In genomic region chr12:49327368-49327767, GRCh38 we compare ENCODE assay signal across 23 cellular contexts. TPM values are rescaled to one million over a fixed set of nuclear protein-coding genes. Genes with fewer than 3 reads are reported as not detected.
DNase-seq lines count a peak whose midpoint lies in the region; ATAC-seq, FAIRE-seq and TF ChIP-seq lines count a peak whose summit lies in the region.
"Had no signal": no experiment of that assay in that cellular context is flagged by ENCODE, and none has a peak within 500 bp of the region (broad histone marks: within the 10 kb centered on the region; RNA-seq: fewer than 3 reads in every experiment).

No MANE protein-coding gene starts in this region.

- H3K4me3 Mint-ChIP-seq in neural crest cell: peak overlapping the region; percentile 38
- H3K4me3 Mint-ChIP-seq: CD4-positive, alpha-beta memory T cell had no signal

- in situ Hi-C loops in HepG2 (cut with HindIII; ENCODE audit: extremely low pct_ligation_motif_present, low pct_unique_long_range_greater_than_20kb): no loop called here

- peaks cover 5% of the 10 kb centered on the region for H3K36me3 Mint-ChIP-seq in neural crest cell (ENCODE audit: low read depth)
- H3K36me3 Mint-ChIP-seq: CD4-positive, alpha-beta memory T cell had no signal

- no peak for TF ChIP-seq EP300 in HepG2 (IDR thresholded peaks at IDR 0.05; ENCODE audit: low read depth in 2 of 2, low read length in 2 of 2)
- TF ChIP-seq EP300 in HepG2 (CRISPR knock-in tag; IDR thresholded peaks at IDR 0.05; ENCODE audit: borderline replicate concordance): no peak

- H3K36me3 ChIP-seq in HepG2 (replicated peaks in 1 of 2; ENCODE audit: control insufficient read depth in 1 of 2, insufficient read depth in 2 of 2, low read length in 2 of 2) (peaks cover 16 to 43% of the 10 kb centered on the region in 2 experiments), right lobe of liver (no peaks in the 10 kb centered on the region), upper lobe of right lung (no peaks in the 10 kb centered on the region)

- H3K9me3 ChIP-seq in HepG2 (ENCODE audit: low read length) (no peaks in the 10 kb centered on the region), right lobe of liver (no peaks in the 10 kb centered on the region), upper lobe of right lung (no peaks in the 10 kb centered on the region)
- H3K9me3 ChIP-seq: A549; BE2C; BLaER1 treated with 17β-estradiol and CSF1 and Interleukin-3, amounts not matched to agents 10 nM and 100 nM had no signal

- no peak overlapping the region for H3K4me2 ChIP-seq in HepG2 (ENCODE audit: low read depth, low read length)
- H3K4me2 ChIP-seq: A549; BLaER1 treated with 17β-estradiol and CSF1 and Interleukin-3, amounts not matched to agents 10 nM and 100 nM had no signal

- no peak overlapping the region for H3K27ac ChIP-seq in HepG2 (ENCODE audit: extremely low read length, insufficient read depth, low read length)
- H3K27ac ChIP-seq in right lobe of liver: no peak overlapping the region
- no peak overlapping the region for H3K27ac ChIP-seq in upper lobe of right lung
- H3K27ac ChIP-seq: A549; BLaER1 treated with 17β-estradiol and CSF1 and Interleukin-3, amounts not matched to agents 10 nM and 100 nM; GM23248 had no signal

- CTCF ChIA-PET in HepG2 (lab: Yijun Ruan, JAX; ENCODE audit: low intra/inter-chr PET ratio, low total read pairs): no interaction called here

- H3K9me3 Mint-ChIP-seq in neural crest cell: no peaks in the 10 kb centered on the region
- H3K9me3 Mint-ChIP-seq: CD4-positive, alpha-beta memory T cell had no signal

- no peaks in the 10 kb centered on the region for H4K20me1 ChIP-seq in HepG2 (ENCODE audit: insufficient read depth, low read length)

- DNase-seq in HepG2 (ENCODE audit: low spot score): no peak
- DNase-seq in right lobe of liver: no peak
- DNase-seq in neural crest cell (ENCODE audit: low read depth, low spot score): no peak
- DNase-seq in upper lobe of right lung: peak; percentile 5
- no peak for DNase-seq in OCI-M2 (lab: John Stamatoyannopoulos, UW; ENCODE audit: unreplicated experiment)
- DNase-seq in HT-29 (ENCODE audit: low spot score): no peak
- DNase-seq: 8988T; ACHN; AML-193; BE2C; Calu3; CD4-positive, alpha-beta memory T cell; COR-L47; DMS153; DND-41; GM23248; H7; HCEC 1CT had no signal

- POLR2A ChIA-PET in HepG2 (lab: Yijun Ruan, JAX): no interaction called here

- H3K27me3 Mint-ChIP-seq in neural crest cell (ENCODE audit: low read depth): peaks cover 5% of the 10 kb centered on the region

- intact Hi-C loops in HepG2 (cut with micrococcal nuclease; ENCODE audit: unreplicated experiment): no loop called here
- intact Hi-C loops in right lobe of liver (cut with DNase I): no loop called here
- intact Hi-C loops in upper lobe of right lung (cut with DNase I): no loop called here

- H3K4me1 ChIP-seq in HepG2 (ENCODE audit: insufficient read depth, low read length): peaks cover 22% of the 10 kb centered on the region
- H3K4me1 ChIP-seq in right lobe of liver: peaks cover 0 to 1% (median 0%) of the 10 kb centered on the region in 4 donors
- H3K4me1 ChIP-seq in upper lobe of right lung: peaks cover 6% of the 10 kb centered on the region

- H3K9ac ChIP-seq in HepG2 (ENCODE audit: insufficient read depth, low read depth, low read length): no peak overlapping the region
- H3K9ac ChIP-seq: GM23248 had no signal

- H2AFZ ChIP-seq in HepG2 (ENCODE audit: low read length): no peak overlapping the region
- H2AFZ ChIP-seq: GM23248 had no signal

- H3K27me3 ChIP-seq in HepG2 (ENCODE audit: control insufficient read depth in 1 of 2, insufficient read depth in 2 of 2, low read length in 2 of 2) (peaks cover 0 to 4% of the 10 kb centered on the region in 2 experiments; a peak in 1 of 5 replicates), right lobe of liver (no peaks in the 10 kb centered on the region), upper lobe of right lung (no peaks in the 10 kb centered on the region)
- H3K27me3 ChIP-seq: BE2C had no signal

- H3K4me3 ChIP-seq in HepG2 (replicated peaks in 1 of 3; ENCODE audit: insufficient read depth in 1 of 3, low read depth in 2 of 3, low read length in 3 of 3) (no peak overlapping the region), right lobe of liver (no peak overlapping the region), upper lobe of right lung (no peak overlapping the region)
- H3K4me3 ChIP-seq: A549; BLaER1 treated with 17β-estradiol and CSF1 and Interleukin-3, amounts not matched to agents 10 nM and 100 nM; GM23248 had no signal

- TF ChIP-seq POLR2A in HepG2 (IDR thresholded peaks at IDR 0.05; ENCODE audit: insufficient read depth in 1 of 2, low read depth in 2 of 2, low read length in 2 of 2) (no peak), right lobe of liver (IDR thresholded peaks at IDR 0.05) (no peak)

- no peak overlapping the region for H3K27ac Mint-ChIP-seq in neural crest cell (ENCODE audit: unreplicated experiment)

- peaks cover 28% of the 10 kb centered on the region for H3K4me1 Mint-ChIP-seq in neural crest cell

- no peak for FAIRE-seq in HepG2 (lab: Jason Lieb, UNC)
- FAIRE-seq: A549, G401.6, GM12892, H1 had no signal

- ATAC-seq in HepG2 (no peak), right lobe of liver (no peak), upper lobe of right lung (no peak)
- ATAC-seq: A549 had no signal

- TF ChIP-seq RAD21 in HepG2 (CRISPR knock-in tag; IDR thresholded peaks at IDR 0.05): no peak

- BruUV-seq in HepG2 (replicated peaks; lab: Mats Ljungman, UMichigan): no TSS peak

- peaks cover 8% of the 10 kb centered on the region for H3K79me2 ChIP-seq in HepG2 (ENCODE audit: insufficient read depth, low read length)

- TF ChIP-seq CTCF in HepG2 (CRISPR knock-in tag; IDR thresholded peaks at IDR 0.05) (no peak), right lobe of liver (IDR thresholded peaks at IDR 0.05) (no peak), neural crest cell (conservative IDR thresholded peaks at IDR 0.05) (no peak), upper lobe of right lung (IDR thresholded peaks at IDR 0.05) (no peak)

RNA-seq across cellular contexts. Expression of gene TROAP, which starts 4.3 kb away (rescaled TPM):
- 27.0 and 30.9 TPM in 2 replicates for total RNA-seq in HepG2 (2016; rRNA removed; fragmentation: Illumina TruSeq; extraction: Trizol)
- total RNA-seq in HepG2 (2016; cell fraction: cytosol; rRNA removed; fragmentation: Illumina TruSeq; extraction: Trizol; ENCODE audit: low read depth): 39.0 and 40.8 TPM in 2 replicates
- 23.8 and 32.4 TPM in 2 replicates for total RNA-seq in HepG2 (2016; cell fraction: insoluble cytoplasmic fraction; rRNA removed; fragmentation: Illumina TruSeq; extraction: Trizol)
- total RNA-seq in HepG2 (2016; cell fraction: membrane; rRNA removed; fragmentation: Illumina TruSeq; extraction: Trizol): 29.7 and 31.6 TPM in 2 replicates
- total RNA-seq in HepG2 (2016; cell fraction: nucleus; rRNA removed; fragmentation: Illumina TruSeq; extraction: Trizol): 29.6 and 32.8 TPM in 2 replicates
- polyA plus RNA-seq in HepG2 (2011; rRNA removed): 14.8 and 22.5 TPM in 2 replicates
- polyA plus RNA-seq in HepG2 (2011; cell fraction: cytosol; rRNA removed): 5.9 and 12.4 TPM in 2 replicates
- 41.8 and 61.6 TPM in 2 replicates for polyA plus RNA-seq in HepG2 (2011; cell fraction: nucleus; rRNA removed)
- polyA plus RNA-seq in HepG2 (2012): 10.3 and 16.7 TPM in 2 replicates
- polyA plus RNA-seq in HepG2 (2016; cell fraction: cytosol; fragmentation: Illumina TruSeq; extraction: Trizol; ENCODE audit: low read depth): 31.5 and 36.5 TPM in 2 replicates
- polyA plus RNA-seq in HepG2 (2016; cell fraction: insoluble cytoplasmic fraction; fragmentation: Illumina TruSeq; extraction: Trizol; ENCODE audit: low read depth): 34.0 and 36.9 TPM in 2 replicates
- polyA plus RNA-seq in HepG2 (2016; cell fraction: membrane; fragmentation: Illumina TruSeq; extraction: Trizol; ENCODE audit: low read depth): 22.9 and 31.7 TPM in 2 replicates
- polyA plus RNA-seq in HepG2 (2016; cell fraction: nucleus; fragmentation: Illumina TruSeq; extraction: Trizol; ENCODE audit: insufficient read depth, low read depth): 91.9 and 95.0 TPM in 2 replicates
- polyA minus RNA-seq in HepG2 (2011; rRNA and poly(A)+ RNA removed; ENCODE audit: low replicate concordance): 20.0 and 123 TPM in 2 replicates
- 6.9 and 7.2 TPM in 2 replicates for polyA minus RNA-seq in HepG2 (2011; cell fraction: cytosol; rRNA and poly(A)+ RNA removed)
- 28.0 and 47.6 TPM in 2 replicates for polyA minus RNA-seq in HepG2 (2011; cell fraction: nucleus; rRNA and poly(A)+ RNA removed)
- total RNA-seq in right lobe of liver: 1 to 10 TPM in 2 of 6 experiments, under 1 TPM in 4; 0.24 to 2.6 (median 0.93) TPM
- total RNA-seq in neural crest cell: 88.0 and 91.2 TPM in 2 replicates
- 0.96 TPM for total RNA-seq in upper lobe of right lung
- 65.3 and 71.4 TPM in 2 replicates for total RNA-seq in HT-29 (2014; rRNA removed; shearing (Covaris generic))

RNA-seq across cellular contexts. Expression of gene C1QL4, which starts 9.6 kb away (rescaled TPM):
- total RNA-seq in HepG2 (2016; rRNA removed; fragmentation: Illumina TruSeq; extraction: Trizol) (not detected in 2 replicates), right lobe of liver (not detected), neural crest cell (0.63 and 0.80 TPM in 2 replicates), upper lobe of right lung (not detected)
- not detected in 2 replicates for total RNA-seq in HepG2 (2016; cell fraction: cytosol; rRNA removed; fragmentation: Illumina TruSeq; extraction: Trizol; ENCODE audit: low read depth)
- total RNA-seq in HepG2 (2016; cell fraction: insoluble cytoplasmic fraction; rRNA removed; fragmentation: Illumina TruSeq; extraction: Trizol): not detected in 2 replicates
- total RNA-seq in HepG2 (2016; cell fraction: membrane; rRNA removed; fragmentation: Illumina TruSeq; extraction: Trizol): not detected in 2 replicates
- total RNA-seq in HepG2 (2016; cell fraction: nucleus; rRNA removed; fragmentation: Illumina TruSeq; extraction: Trizol): not detected in 2 replicates
- polyA plus RNA-seq in HepG2 (2011; rRNA removed): 0.03 TPM in 2 replicates
- 0.06 and 0.08 TPM in 2 replicates for polyA plus RNA-seq in HepG2 (2011; cell fraction: cytosol; rRNA removed)
- polyA plus RNA-seq in HepG2 (2011; cell fraction: nucleus; rRNA removed): 0.07 TPM in 1 of 2 replicates, not detected in the other
- polyA plus RNA-seq in HepG2 (2012): 0.07 and 0.12 TPM in 2 replicates
- polyA plus RNA-seq in HepG2 (2016; cell fraction: cytosol; fragmentation: Illumina TruSeq; extraction: Trizol; ENCODE audit: low read depth): not detected in 2 replicates
- polyA plus RNA-seq in HepG2 (2016; cell fraction: insoluble cytoplasmic fraction; fragmentation: Illumina TruSeq; extraction: Trizol; ENCODE audit: low read depth): not detected in 2 replicates
- polyA plus RNA-seq in HepG2 (2016; cell fraction: membrane; fragmentation: Illumina TruSeq; extraction: Trizol; ENCODE audit: low read depth): not detected in 2 replicates
- polyA plus RNA-seq in HepG2 (2016; cell fraction: nucleus; fragmentation: Illumina TruSeq; extraction: Trizol; ENCODE audit: insufficient read depth, low read depth): not detected in 2 replicates
- 0.09 TPM in 1 of 2 replicates, not detected in the other for polyA minus RNA-seq in HepG2 (2011; rRNA and poly(A)+ RNA removed; ENCODE audit: low replicate concordance)
- polyA minus RNA-seq in HepG2 (2011; cell fraction: cytosol; rRNA and poly(A)+ RNA removed): not detected in 2 replicates
- not detected in 2 replicates for polyA minus RNA-seq in HepG2 (2011; cell fraction: nucleus; rRNA and poly(A)+ RNA removed)
- not detected in 2 replicates for total RNA-seq in HT-29 (2014; rRNA removed; shearing (Covaris generic))
- total RNA-seq: Calu3; CD4-positive, alpha-beta memory T cell; GM23248 had no signal
- polyA plus RNA-seq: CD4-positive, alpha-beta memory T cell; GM23248 had no signal

RNA-seq across cellular contexts. Expression of gene DNAJC22, which starts 19.3 kb away (rescaled TPM):
- 23.0 and 31.7 TPM in 2 replicates for total RNA-seq in HepG2 (2016; rRNA removed; fragmentation: Illumina TruSeq; extraction: Trizol)
- total RNA-seq in HepG2 (2016; cell fraction: cytosol; rRNA removed; fragmentation: Illumina TruSeq; extraction: Trizol; ENCODE audit: low read depth): 8.6 and 10.6 TPM in 2 replicates
- total RNA-seq in HepG2 (2016; cell fraction: insoluble cytoplasmic fraction; rRNA removed; fragmentation: Illumina TruSeq; extraction: Trizol): 28.2 and 31.3 TPM in 2 replicates
- total RNA-seq in HepG2 (2016; cell fraction: membrane; rRNA removed; fragmentation: Illumina TruSeq; extraction: Trizol): 31.0 and 32.2 TPM in 2 replicates
- total RNA-seq in HepG2 (2016; cell fraction: nucleus; rRNA removed; fragmentation: Illumina TruSeq; extraction: Trizol): 18.7 and 28.7 TPM in 2 replicates
- 25.2 and 25.3 TPM in 2 replicates for polyA plus RNA-seq in HepG2 (2011; rRNA removed)
- polyA plus RNA-seq in HepG2 (2011; cell fraction: cytosol; rRNA removed): 21.8 and 23.4 TPM in 2 replicates
- polyA plus RNA-seq in HepG2 (2011; cell fraction: nucleus; rRNA removed): 17.7 and 19.2 TPM in 2 replicates
- 12.3 and 19.2 TPM in 2 replicates for polyA plus RNA-seq in HepG2 (2012)
- polyA plus RNA-seq in HepG2 (2016; cell fraction: cytosol; fragmentation: Illumina TruSeq; extraction: Trizol; ENCODE audit: low read depth): 8.0 and 8.6 TPM in 2 replicates
- polyA plus RNA-seq in HepG2 (2016; cell fraction: insoluble cytoplasmic fraction; fragmentation: Illumina TruSeq; extraction: Trizol; ENCODE audit: low read depth): 23.5 TPM in 2 replicates
- 19.8 and 20.5 TPM in 2 replicates for polyA plus RNA-seq in HepG2 (2016; cell fraction: membrane; fragmentation: Illumina TruSeq; extraction: Trizol; ENCODE audit: low read depth)
- 33.4 and 37.4 TPM in 2 replicates for polyA plus RNA-seq in HepG2 (2016; cell fraction: nucleus; fragmentation: Illumina TruSeq; extraction: Trizol; ENCODE audit: insufficient read depth, low read depth)
- polyA minus RNA-seq in HepG2 (2011; rRNA and poly(A)+ RNA removed; ENCODE audit: low replicate concordance): 5.2 and 42.6 TPM in 2 replicates
- polyA minus RNA-seq in HepG2 (2011; cell fraction: cytosol; rRNA and poly(A)+ RNA removed): 11.0 and 11.7 TPM in 2 replicates
- 13.9 and 17.5 TPM in 2 replicates for polyA minus RNA-seq in HepG2 (2011; cell fraction: nucleus; rRNA and poly(A)+ RNA removed)
- total RNA-seq in right lobe of liver: 10 to 100 TPM; 36.5 to 49.1 (median 43.7) TPM
- 0.32 and 0.35 TPM in 2 replicates for total RNA-seq in neural crest cell
- total RNA-seq in upper lobe of right lung: 0.67 TPM
- total RNA-seq in HT-29 (2014; rRNA removed; shearing (Covaris generic)): 8.2 and 9.2 TPM in 2 replicates
- total RNA-seq: CD4-positive, alpha-beta memory T cell had no signal
- polyA plus RNA-seq: CD4-positive, alpha-beta memory T cell had no signal

RNA-seq across cellular contexts. Expression of gene PRPH, which starts 32.4 kb away (rescaled TPM):
- not detected in 2 replicates for total RNA-seq in HepG2 (2016; rRNA removed; fragmentation: Illumina TruSeq; extraction: Trizol)
- not detected in 2 replicates for total RNA-seq in HepG2 (2016; cell fraction: cytosol; rRNA removed; fragmentation: Illumina TruSeq; extraction: Trizol; ENCODE audit: low read depth)
- not detected in 2 replicates for total RNA-seq in HepG2 (2016; cell fraction: insoluble cytoplasmic fraction; rRNA removed; fragmentation: Illumina TruSeq; extraction: Trizol)
- total RNA-seq in HepG2 (2016; cell fraction: membrane; rRNA removed; fragmentation: Illumina TruSeq; extraction: Trizol): not detected in 2 replicates
- not detected in 2 replicates for total RNA-seq in HepG2 (2016; cell fraction: nucleus; rRNA removed; fragmentation: Illumina TruSeq; extraction: Trizol)
- polyA plus RNA-seq in HepG2 (2011; rRNA removed): 0.12 and 0.51 TPM in 2 replicates
- 0.44 and 0.54 TPM in 2 replicates for polyA plus RNA-seq in HepG2 (2011; cell fraction: cytosol; rRNA removed)
- 0.16 and 0.35 TPM in 2 replicates for polyA plus RNA-seq in HepG2 (2011; cell fraction: nucleus; rRNA removed)
- 0.36 TPM in 1 of 2 replicates, not detected in the other for polyA plus RNA-seq in HepG2 (2012)
- polyA plus RNA-seq in HepG2 (2016; cell fraction: cytosol; fragmentation: Illumina TruSeq; extraction: Trizol; ENCODE audit: low read depth): not detected in 2 replicates
- polyA plus RNA-seq in HepG2 (2016; cell fraction: insoluble cytoplasmic fraction; fragmentation: Illumina TruSeq; extraction: Trizol; ENCODE audit: low read depth): not detected in 2 replicates
- 0.17 TPM in 1 of 2 replicates, not detected in the other for polyA plus RNA-seq in HepG2 (2016; cell fraction: membrane; fragmentation: Illumina TruSeq; extraction: Trizol; ENCODE audit: low read depth)
- polyA plus RNA-seq in HepG2 (2016; cell fraction: nucleus; fragmentation: Illumina TruSeq; extraction: Trizol; ENCODE audit: insufficient read depth, low read depth): not detected in 2 replicates
- polyA minus RNA-seq in HepG2 (2011; rRNA and poly(A)+ RNA removed; ENCODE audit: low replicate concordance): 0.08 and 0.51 TPM in 2 replicates
- polyA minus RNA-seq in HepG2 (2011; cell fraction: cytosol; rRNA and poly(A)+ RNA removed): not detected in 2 replicates
- not detected in 2 replicates for polyA minus RNA-seq in HepG2 (2011; cell fraction: nucleus; rRNA and poly(A)+ RNA removed)
- total RNA-seq in right lobe of liver: not detected
- total RNA-seq in neural crest cell: 0.70 and 1.3 TPM in 2 replicates
- total RNA-seq in upper lobe of right lung: not detected
- total RNA-seq in HT-29 (2014; rRNA removed; shearing (Covaris generic)): not detected in 2 replicates
- total RNA-seq: Calu3, GM23248 had no signal
- polyA plus RNA-seq: GM23248 had no signal

RNA-seq across cellular contexts. Expression of gene SPATS2, which starts 39.9 kb away (rescaled TPM):
- total RNA-seq in HepG2 (2016; rRNA removed; fragmentation: Illumina TruSeq; extraction: Trizol): 19.3 and 27.2 TPM in 2 replicates
- 20.9 and 21.2 TPM in 2 replicates for total RNA-seq in HepG2 (2016; cell fraction: cytosol; rRNA removed; fragmentation: Illumina TruSeq; extraction: Trizol; ENCODE audit: low read depth)
- total RNA-seq in HepG2 (2016; cell fraction: insoluble cytoplasmic fraction; rRNA removed; fragmentation: Illumina TruSeq; extraction: Trizol): 19.2 and 23.0 TPM in 2 replicates
- total RNA-seq in HepG2 (2016; cell fraction: membrane; rRNA removed; fragmentation: Illumina TruSeq; extraction: Trizol): 22.6 and 23.1 TPM in 2 replicates
- total RNA-seq in HepG2 (2016; cell fraction: nucleus; rRNA removed; fragmentation: Illumina TruSeq; extraction: Trizol): 16.9 and 19.5 TPM in 2 replicates
- 24.9 and 28.1 TPM in 2 replicates for polyA plus RNA-seq in HepG2 (2011; rRNA removed)
- polyA plus RNA-seq in HepG2 (2011; cell fraction: cytosol; rRNA removed): 16.7 and 21.9 TPM in 2 replicates
- 15.8 and 19.7 TPM in 2 replicates for polyA plus RNA-seq in HepG2 (2011; cell fraction: nucleus; rRNA removed)
- polyA plus RNA-seq in HepG2 (2012): 13.4 and 17.4 TPM in 2 replicates
- 5.2 and 7.9 TPM in 2 replicates for polyA plus RNA-seq in HepG2 (2016; cell fraction: cytosol; fragmentation: Illumina TruSeq; extraction: Trizol; ENCODE audit: low read depth)
- polyA plus RNA-seq in HepG2 (2016; cell fraction: insoluble cytoplasmic fraction; fragmentation: Illumina TruSeq; extraction: Trizol; ENCODE audit: low read depth): 30.6 and 32.3 TPM in 2 replicates
- polyA plus RNA-seq in HepG2 (2016; cell fraction: membrane; fragmentation: Illumina TruSeq; extraction: Trizol; ENCODE audit: low read depth): 16.0 and 17.8 TPM in 2 replicates
- 32.3 and 37.2 TPM in 2 replicates for polyA plus RNA-seq in HepG2 (2016; cell fraction: nucleus; fragmentation: Illumina TruSeq; extraction: Trizol; ENCODE audit: insufficient read depth, low read depth)
- polyA minus RNA-seq in HepG2 (2011; rRNA and poly(A)+ RNA removed; ENCODE audit: low replicate concordance): 36.5 and 107 TPM in 2 replicates
- 22.7 and 27.1 TPM in 2 replicates for polyA minus RNA-seq in HepG2 (2011; cell fraction: cytosol; rRNA and poly(A)+ RNA removed)
- polyA minus RNA-seq in HepG2 (2011; cell fraction: nucleus; rRNA and poly(A)+ RNA removed): 41.5 and 48.9 TPM in 2 replicates
- total RNA-seq in right lobe of liver: 1 to 10 TPM; 3.2 to 6.1 (median 4.4) TPM
- 45.2 and 45.7 TPM in 2 replicates for total RNA-seq in neural crest cell
- 12.6 TPM for total RNA-seq in upper lobe of right lung
- total RNA-seq in HT-29 (2014; rRNA removed; shearing (Covaris generic)): 11.5 and 16.3 TPM in 2 replicates

Comparison
In these comparisons a context has a peak if more than half of its experiments do, and no peak if none do; other contexts are left out.
1. RNA of gene TROAP, which starts 4.3 kb away (total RNA-seq): 88.0 to 91.2 TPM in neural crest cell, 65.3 to 71.4 TPM in HT-29 and 23.8 to 40.8 TPM in HepG2; 0.24 to 2.6 TPM in right lobe of liver and 0.96 TPM in upper lobe of right lung (single experiment); every median in the first group is over 4 times any median in the second.